Comparison of ENCODE assay signal across 8 cellular contexts in genomic region chr5:71782771-71783770, GRCh38.
DNase-seq lines count a peak whose midpoint lies in the region; ATAC-seq and TF ChIP-seq lines count a peak whose summit lies in the region.

No MANE protein-coding gene starts in this region.

- peak; percentile 87 for DNase-seq in BE2C
- peak; percentile 65 for DNase-seq in NCI-H2029 treated with DMSO at 0.1 percent for 48 hours (lab: John Stamatoyannopoulos, UW)
- DNase-seq in coronary artery (ENCODE audit: low spot score): peak; percentile 80
- DNase-seq in stimulated activated CD4-positive, alpha-beta T cell treated with anti-CD3 and anti-CD28 coated beads, Interleukin-4, amount 100 ng/mL, for 24 hours: peak; percentile 63

- ATAC-seq in GM18873 (IDR thresholded peaks at IDR 0.05; ENCODE audit: low FRiP score, unreplicated experiment) (peak; percentile 94), HG03066 (IDR thresholded peaks at IDR 0.05; ENCODE audit: low read depth, unreplicated experiment) (peak; percentile 98)

- TF ChIP-seq CTCF in BE2C (IDR thresholded peaks at IDR 0.05; ENCODE audit: low read depth, low read length) (peak; percentile 97), VCaP (conservative IDR thresholded peaks at IDR 0.05) (peak; percentile 77), coronary artery (IDR thresholded peaks at IDR 0.05) (no peak), liver (IDR thresholded peaks at IDR 0.05; ENCODE audit: low read depth, low read length, missing input control) (peak; percentile 57)

- H3K36me3 ChIP-seq in BE2C: no peaks in the 10 kb centered on the region
- H3K36me3 ChIP-seq in liver (ENCODE audit: control insufficient read depth in 4 of 4, insufficient read depth in 3 of 4, low read depth in 1 of 4, low read length in 3 of 4): no peaks in the 10 kb centered on the region

- H3K4me1 ChIP-seq in BE2C (peaks cover 18% of the 10 kb centered on the region), liver (ENCODE audit: control insufficient read depth in 4 of 4, insufficient read depth in 4 of 4, low read length in 3 of 4) (no peaks in the 10 kb centered on the region)

- H3K27me3 ChIP-seq in BE2C: no peaks in the 10 kb centered on the region
- peaks cover 0 to 10% (median 0%) of the 10 kb centered on the region in 4 donors for H3K27me3 ChIP-seq in liver (ENCODE audit: control insufficient read depth in 4 of 4, insufficient read depth in 4 of 4, low read length in 3 of 4)

- 38% methylated on average over 27 of the region's 27 CpGs for WGBS in liver

- H3K9me3 ChIP-seq in BE2C (no peaks in the 10 kb centered on the region), liver (ENCODE audit: control insufficient read depth in 4 of 4, low read length in 3 of 4) (no peaks in the 10 kb centered on the region)

- peak; percentile 78 to 84 for TF ChIP-seq RAD21 in liver (IDR thresholded peaks at IDR 0.05)

- H3K27ac ChIP-seq in VCaP (peak overlapping the region; percentile 31; the same call in 1 of the 2 replicates), coronary artery (no peak overlapping the region), liver (ENCODE audit: low read depth in 1 of 2, low read length in 2 of 2) (no peak overlapping the region)

- peak overlapping the region; percentile 15; the same call in 1 of the 2 replicates for H3K4me3 ChIP-seq in BE2C (ENCODE audit: low read depth, low read length)
- H3K4me3 ChIP-seq in coronary artery: peak overlapping the region; percentile 57
- H3K4me3 ChIP-seq in liver (ENCODE audit: low read depth in 1 of 3, low read length in 3 of 3): no peak overlapping the region

- H3K9ac ChIP-seq in liver (ENCODE audit: low read depth in 1 of 2, low read length in 2 of 2): no peak overlapping the region

TF ChIP-seq in liver, 16 proteins besides CTCF, POLR2A, EP300 and RAD21:
- no peak for TF ChIP-seq ZBTB33 (IDR thresholded peaks at IDR 0.05)
- no peak for TF ChIP-seq EGR1 (IDR thresholded peaks at IDR 0.05; ENCODE audit: low read depth in 2 of 2)
- TF ChIP-seq NR2F2 (IDR thresholded peaks at IDR 0.05): no peak
- TF ChIP-seq SP1 (IDR thresholded peaks at IDR 0.05): no peak
- TF ChIP-seq FOXA1 (IDR thresholded peaks at IDR 0.05): no peak
- TF ChIP-seq TAF1 (conservative IDR thresholded peaks at IDR 0.05): no peak
- no peak for TF ChIP-seq JUND (IDR thresholded peaks at IDR 0.05)
- no peak for TF ChIP-seq HNF4G (IDR thresholded peaks at IDR 0.05)
- no peak for TF ChIP-seq GABPA (IDR thresholded peaks at IDR 0.05 in 1 of 2, conservative IDR thresholded peaks at IDR 0.05 in 1 of 2)
- no peak for TF ChIP-seq YY1 (IDR thresholded peaks at IDR 0.05)

Comparison
In these comparisons a context has a peak if more than half of its experiments do, and no peak if none do; other contexts are left out.
1. H3K4me3 ChIP-seq: peak in BE2C (single experiment) and coronary artery (single experiment); none in liver (0 of 3).
2. Peak in every context shown above with its lines, with median percentiles within 50 percentile points of each other: DNase-seq.